8 cellular contexts compared by ENCODE assay signal in genomic region chr19:33241530-33242101, GRCh38. TPM values are rescaled to one million over a fixed set of nuclear protein-coding genes. Genes with fewer than 3 reads are reported as not detected.
DNase-seq lines count a peak whose midpoint lies in the region; ATAC-seq and TF ChIP-seq lines count a peak whose summit lies in the region.

No MANE protein-coding gene starts in this region.

- intact Hi-C loops in adrenal gland (cut with DNase I): loop anchor here (2.0 to 10.0 kb wide), 3 partner anchors 165 to 533 kb away; no protein-coding TSS in a partner anchor

- DNase-seq in AG09309 (ENCODE audit: low read depth): no peak
- peak; percentile 39 for DNase-seq in HEK293T (ENCODE audit: extremely low spot score)
- peak in 1 of 7 donors; percentile 38 for DNase-seq in adrenal gland
- DNase-seq in left lobe of liver (ENCODE audit: low spot score): peak; percentile 68
- DNase-seq in upper lobe of left lung: peak in 1 of 2 donors; percentile 81
- no peak for DNase-seq in A172 (ENCODE audit: low spot score)

- TF ChIP-seq POLR2A in adrenal gland (IDR thresholded peaks at IDR 0.05) (no peak), upper lobe of left lung (IDR thresholded peaks at IDR 0.05) (no peak)

- TF ChIP-seq CTCF in AG09309 (IDR thresholded peaks at IDR 0.05; ENCODE audit: control insufficient read depth, insufficient read depth, low read depth, low read length, missing control alignments) (peak; percentile 77), adrenal gland (IDR thresholded peaks at IDR 0.05) (peak; percentile 29 to 82 (median 69)), upper lobe of left lung (IDR thresholded peaks at IDR 0.05) (peak; percentile 50 to 88 (median 76))

- 12 to 27% (median 13%) methylated on average over 2 to 22 of the region's 22 CpGs for WGBS in adrenal gland, 4 donors
- 11% methylated on average over 13 of the region's 22 CpGs; no CpG with 5 or more reads in 1 of the 2 donors for WGBS in upper lobe of left lung, 2 donors

- peak; percentile 67 for ATAC-seq in left lobe of liver
- peak; percentile 38 to 65 for ATAC-seq in upper lobe of left lung (ENCODE audit: low FRiP score in 2 of 2)
- no peak for ATAC-seq in GM21528 (IDR thresholded peaks at IDR 0.05; ENCODE audit: low FRiP score, unreplicated experiment)
- no peak for ATAC-seq in GM19397 (IDR thresholded peaks at IDR 0.05; ENCODE audit: unreplicated experiment)

- TF ChIP-seq EP300 in upper lobe of left lung (IDR thresholded peaks at IDR 0.05): no peak

- H3K4me3 ChIP-seq in AG09309 (ENCODE audit: control insufficient read depth, low read depth, low read length): no peak overlapping the region
- no peak overlapping the region for H3K4me3 ChIP-seq in adrenal gland
- H3K4me3 ChIP-seq in upper lobe of left lung: no peak overlapping the region

- H3K27ac ChIP-seq in adrenal gland: no peak overlapping the region
- no peak overlapping the region for H3K27ac ChIP-seq in upper lobe of left lung

- H3K27me3 ChIP-seq in adrenal gland (no peaks in the 10 kb centered on the region), upper lobe of left lung (no peaks in the 10 kb centered on the region)

- CTCF ChIA-PET in HEK293T (lab: Yijun Ruan, JAX): interaction anchor here (0.6 to 2.5 kb wide), 4 partner anchors 164 to 528 kb away, joined by 3 to 10 read pairs (median 4); no protein-coding TSS in a partner anchor

- H3K4me1 ChIP-seq in adrenal gland (replicated peaks in 1 of 2) (no peaks in the 10 kb centered on the region), upper lobe of left lung (peaks cover 2 to 10% (median 8%) of the 10 kb centered on the region in 4 donors)

- H3K36me3 ChIP-seq in adrenal gland (replicated peaks in 1 of 2): no peaks in the 10 kb centered on the region
- no peaks in the 10 kb centered on the region for H3K36me3 ChIP-seq in upper lobe of left lung

- H3K9me3 ChIP-seq in adrenal gland (replicated peaks in 1 of 3) (no peaks in the 10 kb centered on the region), upper lobe of left lung (peaks cover 0 to 9% (median 4%) of the 10 kb centered on the region in 4 donors)

- POLR2A ChIA-PET in HEK293T (lab: Yijun Ruan, JAX): no interaction called here

TF ChIP-seq in HEK293T, 16 proteins besides CTCF, POLR2A, EP300 and RAD21:
- TF ChIP-seq FOXM1 (IDR thresholded peaks at IDR 0.05; ENCODE audit: borderline replicate concordance) (peak; percentile 79; the same call in 1 of the 2 replicates), ELF4 (IDR thresholded peaks at IDR 0.05) (no peak)

RNA-seq across cellular contexts. Expression of gene SLC7A10, which starts 16.0 kb away (rescaled TPM):
- total RNA-seq in adrenal gland (1 to 10 TPM in 1 of 8 donors, under 1 TPM in 5, not detected in 2; 0.14 to 2.8 (median 0.45) TPM), left lobe of liver (not detected), upper lobe of left lung (1 to 10 TPM in 1 of 6 donors, under 1 TPM in 3, not detected in 2; 0.29 to 2.1 (median 0.47) TPM)
- polyA plus RNA-seq in adrenal gland: 1 to 10 TPM in 1 of 3 donors, under 1 TPM in 1, not detected in 1; 0.24 to 9.3 TPM
- not detected in 2 replicates for total RNA-seq in A172 (2014; rRNA removed; shearing (Covaris generic))

RNA-seq across cellular contexts. Expression of gene LRP3, which starts 47.5 kb away (rescaled TPM):
- total RNA-seq in adrenal gland (10 to 100 TPM; 31.0 to 92.8 (median 64.2) TPM), left lobe of liver (45.7 TPM), upper lobe of left lung (10 to 100 TPM in 4 of 6 donors, 1 to 10 TPM in 2; 8.2 to 29.7 (median 19.0) TPM)
- polyA plus RNA-seq in adrenal gland: 10 to 100 TPM in 2 of 3 donors, 1 to 10 TPM in 1; 1.4 to 43.7 (median 23.7) TPM
- total RNA-seq in A172 (2014; rRNA removed; shearing (Covaris generic)): 85.2 and 86.5 TPM in 2 replicates

Comparison
In these comparisons a context has a peak if more than half of its experiments do, and no peak if none do; other contexts are left out.
1. DNase-seq: peak in HEK293T (single experiment) and left lobe of liver (single experiment); none in AG09309 (single experiment) and A172 (single experiment).
2. ATAC-seq: peak in left lobe of liver (single experiment) and upper lobe of left lung (2 of 2); none in GM21528 (single experiment) and GM19397 (single experiment).
3. Peak in every context shown above with its lines, with median percentiles within 50 percentile points of each other: CTCF ChIP-seq.